ENCODE assay signal across 1 cellular context in genomic region chr3:139427283-139428060, GRCh38.
TF ChIP-seq lines count a peak whose summit lies in the region.

No MANE protein-coding gene starts in this region.

TF ChIP-seq in HepG2, 621 proteins besides CTCF, POLR2A, EP300 and RAD21:
- no peak for TF ChIP-seq SMAD3 (CRISPR knock-in tag; IDR thresholded peaks at IDR 0.05)
- no peak for TF ChIP-seq SRSF9 (IDR thresholded peaks at IDR 0.05; ENCODE audit: borderline replicate concordance, insufficient read depth, low read depth, low read length, poor library complexity, severe bottlenecking)
- TF ChIP-seq STAG1 (CRISPR knock-in tag; IDR thresholded peaks at IDR 0.05), result peak; percentile 85
- TF ChIP-seq CEBPG (CRISPR knock-in tag; IDR thresholded peaks at IDR 0.05), result peak; percentile 82
- TF ChIP-seq HNRNPK (IDR thresholded peaks at IDR 0.05; ENCODE audit: low read depth, low read length, poor library complexity, severe bottlenecking), result peak; percentile 45
- 0 out of 4 replicates have a peak, but pooled peaks of 1 of the 2 experiments have one; percentile 28 for TF ChIP-seq KLF16 (CRISPR knock-in tag; IDR thresholded peaks at IDR 0.05)
- TF ChIP-seq SMC3 (IDR thresholded peaks at IDR 0.05; ENCODE audit: low read length), result peak; percentile 89
- peak; percentile 89 for TF ChIP-seq CEBPB (IDR thresholded peaks at IDR 0.05; ENCODE audit: borderline replicate concordance, low read depth, low read length)
TF ChIP-seq in HepG2: peak in this region for 6.
